Comparison of ENCODE assay signal across 2 cellular contexts in genomic region chr3:171950373-171950772, GRCh38.
TF ChIP-seq lines count a peak whose summit lies in the region.

No MANE protein-coding gene starts in this region.

TF ChIP-seq in IMR-90, 13 proteins besides CTCF, POLR2A, EP300 and RAD21 (continued from another document):
- TF ChIP-seq ELK1 (IDR thresholded peaks at IDR 0.05; ENCODE audit: borderline replicate concordance, low read depth, low read length) (no peak), RFX5 (IDR thresholded peaks at IDR 0.05; ENCODE audit: low read depth, low read length) (no peak), MAFK (IDR thresholded peaks at IDR 0.05; ENCODE audit: low read depth, low read length) (no peak), MAZ (IDR thresholded peaks at IDR 0.05; ENCODE audit: borderline replicate concordance, low read depth, low read length) (no peak), MXI1 (IDR thresholded peaks at IDR 0.05; ENCODE audit: borderline replicate concordance, low read depth, low read length) (no peak), SMC3 (IDR thresholded peaks at IDR 0.05; ENCODE audit: low read depth, low read length) (no peak), USF2 (IDR thresholded peaks at IDR 0.05; ENCODE audit: low read depth, low read length) (no peak), CEBPB (IDR thresholded peaks at IDR 0.05; ENCODE audit: low read depth, low read length) (no peak), BHLHE40 (IDR thresholded peaks at IDR 0.05; ENCODE audit: low read depth, low read length) (no peak)

TF ChIP-seq in HepG2, 621 proteins besides CTCF, POLR2A, EP300 and RAD21 (continued from another document and continues in another):
- no peak for TF ChIP-seq ZNF639 (CRISPR knock-in tag; conservative IDR thresholded peaks at IDR 0.05)
- TF ChIP-seq ZNF263 (CRISPR knock-in tag; IDR thresholded peaks at IDR 0.05): no peak
- no peak for TF ChIP-seq ATF1 (CRISPR knock-in tag; IDR thresholded peaks at IDR 0.05)
- no peak for TF ChIP-seq ZNF468 (CRISPR knock-in tag; IDR thresholded peaks at IDR 0.05)
- no peak for TF ChIP-seq ATF6 (CRISPR knock-in tag; conservative IDR thresholded peaks at IDR 0.05)
- TF ChIP-seq NFYB (CRISPR knock-in tag; IDR thresholded peaks at IDR 0.05): no peak
- TF ChIP-seq YEATS4 (CRISPR knock-in tag; IDR thresholded peaks at IDR 0.05; ENCODE audit: borderline replicate concordance): no peak
- no peak for TF ChIP-seq SKIL (CRISPR knock-in tag; IDR thresholded peaks at IDR 0.05; ENCODE audit: borderline replicate concordance)
- TF ChIP-seq RXRA (CRISPR knock-in tag; IDR thresholded peaks at IDR 0.05): no peak
- no peak for TF ChIP-seq HDAC6 (IDR thresholded peaks at IDR 0.05; ENCODE audit: low read depth, low read length)
- peak; percentile 78 for TF ChIP-seq FOSL2 (CRISPR knock-in tag; IDR thresholded peaks at IDR 0.05)
- TF ChIP-seq GZF1 (CRISPR knock-in tag; IDR thresholded peaks at IDR 0.05): no peak
- TF ChIP-seq SAP130 (CRISPR knock-in tag; IDR thresholded peaks at IDR 0.05; ENCODE audit: low read depth): 0 out of 2 replicates have a peak, but pooled peaks have one; percentile 23
- TF ChIP-seq TBL1XR1 (IDR thresholded peaks at IDR 0.05; ENCODE audit: borderline replicate concordance, low read length, partially characterized antibody): no peak
- TF ChIP-seq AHDC1 (CRISPR knock-in tag; IDR thresholded peaks at IDR 0.05; ENCODE audit: borderline replicate concordance): no peak
- no peak for TF ChIP-seq IRF2 (CRISPR knock-in tag; IDR thresholded peaks at IDR 0.05)
- TF ChIP-seq CREB1 (IDR thresholded peaks at IDR 0.05): no peak
- 0 out of 2 replicates have a peak, but pooled peaks have one; percentile 21 for TF ChIP-seq CREB1 (CRISPR knock-in tag; IDR thresholded peaks at IDR 0.05)
- no peak for TF ChIP-seq ZFYVE20 (CRISPR knock-in tag; IDR thresholded peaks at IDR 0.05; ENCODE audit: borderline replicate concordance, low read depth)
- no peak for TF ChIP-seq ZNF775 (CRISPR knock-in tag; IDR thresholded peaks at IDR 0.05; ENCODE audit: borderline replicate concordance)
- TF ChIP-seq MLX (CRISPR knock-in tag; IDR thresholded peaks at IDR 0.05): no peak
- no peak for TF ChIP-seq ZNF121 (CRISPR knock-in tag; IDR thresholded peaks at IDR 0.05)
- TF ChIP-seq SMAD9 (CRISPR knock-in tag; IDR thresholded peaks at IDR 0.05): no peak
- no peak for TF ChIP-seq KAT7 (CRISPR knock-in tag; IDR thresholded peaks at IDR 0.05; ENCODE audit: borderline replicate concordance)
- TF ChIP-seq SP140L (CRISPR knock-in tag; IDR thresholded peaks at IDR 0.05; ENCODE audit: borderline replicate concordance): no peak
- no peak for TF ChIP-seq KLF13 (CRISPR knock-in tag; IDR thresholded peaks at IDR 0.05)
- 0 out of 2 replicates have a peak, but pooled peaks have one; percentile 47 for TF ChIP-seq HMGXB3 (CRISPR knock-in tag; IDR thresholded peaks at IDR 0.05; ENCODE audit: borderline replicate concordance)
- no peak for TF ChIP-seq ARNT (IDR thresholded peaks at IDR 0.05)
- TF ChIP-seq ZNF225 (CRISPR knock-in tag; IDR thresholded peaks at IDR 0.05): no peak
- no peak for TF ChIP-seq RBFOX2 (IDR thresholded peaks at IDR 0.05; ENCODE audit: low read depth, low read length)
- no peak for TF ChIP-seq ZUFSP (CRISPR knock-in tag; IDR thresholded peaks at IDR 0.05; ENCODE audit: borderline replicate concordance)
- TF ChIP-seq ZNF292 (CRISPR knock-in tag; IDR thresholded peaks at IDR 0.05; ENCODE audit: borderline replicate concordance, low read depth): 0 out of 2 replicates have a peak, but pooled peaks have one; percentile 35
- TF ChIP-seq ZNF737 (CRISPR knock-in tag; IDR thresholded peaks at IDR 0.05; ENCODE audit: borderline replicate concordance): no peak
- peak; percentile 24; the same call in 1 of the 2 replicates for TF ChIP-seq SMAD3 (CRISPR knock-in tag; IDR thresholded peaks at IDR 0.05)
- no peak for TF ChIP-seq MAFK (conservative IDR thresholded peaks at IDR 0.05 in 1 of 2, IDR thresholded peaks at IDR 0.05 in 1 of 2; ENCODE audit: low read length in 2 of 2)
- TF ChIP-seq MED1 (CRISPR knock-in tag; IDR thresholded peaks at IDR 0.05): no peak
- TF ChIP-seq RFXANK (CRISPR knock-in tag; IDR thresholded peaks at IDR 0.05): no peak
- TF ChIP-seq ZNF251 (CRISPR knock-in tag; IDR thresholded peaks at IDR 0.05): no peak
- TF ChIP-seq ZNF710 (CRISPR knock-in tag; IDR thresholded peaks at IDR 0.05; ENCODE audit: borderline replicate concordance): 0 out of 2 replicates have a peak, but pooled peaks have one; percentile 20
- no peak for TF ChIP-seq HNRNPL (IDR thresholded peaks at IDR 0.05; ENCODE audit: low read depth, low read length)
